ENCODE assay signal across 8 cellular contexts in the genomic region with DNA sequence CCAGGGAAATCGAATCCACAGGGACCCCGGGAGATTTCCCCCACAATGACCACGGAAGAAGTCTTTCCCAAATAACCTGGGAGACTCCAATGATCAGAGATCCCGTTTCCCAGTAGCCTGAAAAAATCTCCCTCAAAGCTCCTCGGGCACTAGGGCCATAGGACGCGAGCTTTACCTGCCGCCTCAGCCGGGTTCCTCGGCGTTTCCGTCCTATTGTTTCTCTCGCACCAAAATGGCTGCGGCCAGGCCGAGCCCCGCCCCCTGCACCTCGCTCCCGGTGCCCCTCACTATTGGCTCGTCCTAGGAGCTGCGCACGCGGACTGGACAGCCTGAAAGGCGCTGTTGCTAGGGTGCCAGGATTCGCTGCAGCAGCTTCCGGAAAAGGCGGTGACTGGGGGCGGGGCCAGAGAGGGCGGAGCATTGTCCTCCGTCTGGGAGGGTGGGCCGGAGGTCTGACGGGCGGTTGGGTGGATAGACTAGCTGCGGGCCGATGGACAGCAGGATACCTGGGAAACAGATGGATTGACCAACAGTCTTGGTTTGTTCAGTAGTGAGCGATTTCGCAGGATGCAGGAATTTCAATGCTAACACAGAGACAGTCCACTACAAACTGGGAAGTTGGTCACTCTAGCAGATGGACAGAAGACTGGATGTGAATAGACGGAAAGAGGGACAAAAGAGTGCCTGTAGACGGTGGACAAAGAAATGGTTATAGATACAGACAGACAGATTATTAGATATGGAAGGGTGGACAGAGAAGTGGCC. TPM values are rescaled to one million over a fixed set of nuclear protein-coding genes. Genes with fewer than 3 reads are reported as not detected.
DNase-seq lines count a peak whose midpoint lies in the region; ATAC-seq and TF ChIP-seq lines count a peak whose summit lies in the region.

A gene with protein sequence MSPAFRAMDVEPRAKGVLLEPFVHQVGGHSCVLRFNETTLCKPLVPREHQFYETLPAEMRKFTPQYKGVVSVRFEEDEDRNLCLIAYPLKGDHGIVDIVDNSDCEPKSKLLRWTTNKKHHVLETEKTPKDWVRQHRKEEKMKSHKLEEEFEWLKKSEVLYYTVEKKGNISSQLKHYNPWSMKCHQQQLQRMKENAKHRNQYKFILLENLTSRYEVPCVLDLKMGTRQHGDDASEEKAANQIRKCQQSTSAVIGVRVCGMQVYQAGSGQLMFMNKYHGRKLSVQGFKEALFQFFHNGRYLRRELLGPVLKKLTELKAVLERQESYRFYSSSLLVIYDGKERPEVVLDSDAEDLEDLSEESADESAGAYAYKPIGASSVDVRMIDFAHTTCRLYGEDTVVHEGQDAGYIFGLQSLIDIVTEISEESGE (minus strand): TSS at position 240 of the 765 bp plus-strand sequence. CDS start 21,930 bp downstream, outside the sequence.

- peaks cover 27% of the 10 kb centered on the region for H3K36me3 Mint-ChIP-seq in activated CD4-positive, alpha-beta T cell treated with anti-CD3 and anti-CD28 coated beads for 36 hours (ENCODE audit: low read depth)

- H3K27me3 Mint-ChIP-seq in activated CD4-positive, alpha-beta T cell treated with anti-CD3 and anti-CD28 coated beads for 36 hours, result no peaks in the 10 kb centered on the region

- peak within 1 kb of the TSS; percentile 97 for H3K27ac Mint-ChIP-seq in activated CD4-positive, alpha-beta T cell treated with anti-CD3 and anti-CD28 coated beads for 36 hours

- peak within 1 kb of the TSS; percentile 75 for H3K4me3 ChIP-seq in choroid plexus epithelial cell (ENCODE audit: low read depth, low read length)

- CTCF ChIA-PET in activated CD4-positive, alpha-beta T cell treated with anti-CD3 and anti-CD28 coated beads for 36 hours (lab: Charles Lee), result interaction anchor here (0.6 to 1.9 kb wide), 10 partner anchors 10 to 290 kb away, joined by 3 to 10 read pairs (median 4); partner anchors contain the start of genes NCKIPSD and WDR6

- H3K4me3 Mint-ChIP-seq in activated CD4-positive, alpha-beta T cell treated with anti-CD3 and anti-CD28 coated beads for 36 hours, result peak within 1 kb of the TSS; percentile 97

- no peak for TF ChIP-seq CTCF in choroid plexus epithelial cell (conservative IDR thresholded peaks at IDR 0.05; ENCODE audit: low read depth, low read length)

- H3K9me3 Mint-ChIP-seq in activated CD4-positive, alpha-beta T cell treated with anti-CD3 and anti-CD28 coated beads for 36 hours (ENCODE audit: low read depth), result no peaks in the 10 kb centered on the region

- H3K4me1 Mint-ChIP-seq in activated CD4-positive, alpha-beta T cell treated with anti-CD3 and anti-CD28 coated beads for 36 hours, result peaks cover 31% of the 10 kb centered on the region

- DNase-seq in Ammon's horn (ENCODE audit: low spot score) (peak; percentile 99), GM19238 (ENCODE audit: insufficient read length, low spot score) (peak; percentile 97), NCI-H524 (lab: John Stamatoyannopoulos, UW) (peak; percentile 93 to 98), choroid plexus epithelial cell (ENCODE audit: low read depth) (peak; percentile 99), kidney glomerular epithelial cell (lab: John Stamatoyannopoulos, UW) (peak; percentile 96)
- peak; percentile 99 for DNase-seq in activated CD4-positive, alpha-beta T cell treated with anti-CD3 and anti-CD28 coated beads for 36 hours
- DNase-seq in stimulated activated CD4-positive, alpha-beta T cell treated with anti-CD3 and anti-CD28 coated beads, Interleukin-1b, Interleukin-23, amount 100 ng/mL, for 1 hour (ENCODE audit: low read depth in 2 of 2), result peak; percentile 97 to 99

- intact Hi-C loops in activated CD4-positive, alpha-beta T cell treated with anti-CD3 and anti-CD28 coated beads for 36 hours (cut with DNase I, micrococcal nuclease), result loop anchor here (1.0 to 5.0 kb wide), 19 partner anchors 30 to 1555 kb away; partner anchors contain the start of genes ARIH2 (in 1 of the 2), ATRIP (in 1 of the 2), CDC25A (in 1 of the 2) and GMPPB (in 1 of the 2)

- POLR2A ChIA-PET in activated CD4-positive, alpha-beta T cell treated with anti-CD3 and anti-CD28 coated beads for 36 hours (lab: Charles Lee), result interaction anchor here (0.6 to 1.6 kb wide), 11 partner anchors 11 to 1553 kb away, joined by 3 to 6 read pairs (median 4); partner anchors contain the start of genes IMPDH2, PFKFB4, QRICH1 and SETD2

- ATAC-seq in HG03442 (IDR thresholded peaks at IDR 0.05; ENCODE audit: unreplicated experiment), result peak; percentile 96
- peak; percentile 100 for ATAC-seq in activated CD4-positive, alpha-beta T cell treated with anti-CD3 and anti-CD28 coated beads for 36 hours

RNA-seq across cellular contexts. Expression of the gene that starts here (rescaled TPM):
- 10 to 100 TPM; 39.4 to 48.3 TPM for total RNA-seq in activated CD4-positive, alpha-beta T cell treated with anti-CD3 and anti-CD28 coated beads for 36 hours

Comparison
In these comparisons a context has a peak if more than half of its experiments do, and no peak if none do; other contexts are left out.
1. Peak in every context shown above with its lines: DNase-seq, ATAC-seq and H3K4me3 ChIP-seq.